In genomic region chr19:41541990-41542584, GRCh38 we compare ENCODE assay signal across 8 cellular contexts. TPM values are rescaled to one million over a fixed set of nuclear protein-coding genes. Genes with fewer than 3 reads are reported as not detected.
A peak's percentile ranks its signal among the peaks of the same experiment; 100 is the strongest.
DNase-seq lines count a peak whose midpoint lies in the region; ATAC-seq and TF ChIP-seq lines count a peak whose summit lies in the region.

No MANE protein-coding gene starts in this region.

- peaks cover 0 to 14% (median 0%) of the 10 kb centered on the region in 9 donors for H3K27me3 ChIP-seq in heart left ventricle

- 48 to 50% (median 49%) methylated on average over 13 of the region's 13 CpGs for WGBS in heart left ventricle, 4 donors

- H3K36me3 ChIP-seq in heart left ventricle, result no peaks in the 10 kb centered on the region

- H3K9me3 ChIP-seq in heart left ventricle, result peaks cover 0 to 5% (median 0%) of the 10 kb centered on the region in 12 donors

- TF ChIP-seq CTCF in heart left ventricle (IDR thresholded peaks at IDR 0.05), result peak; percentile 44 to 78 (median 64)

- no peak overlapping the region for H3K4me3 ChIP-seq in heart left ventricle

- peaks cover 0 to 30% (median 3%) of the 10 kb centered on the region in 12 donors for H3K4me1 ChIP-seq in heart left ventricle

- DNase-seq in activated CD4-positive, CD25-positive, alpha-beta regulatory T cell (lab: John Stamatoyannopoulos, UW), result peak; percentile 55 to 68 (median 58)
- DNase-seq in RKO (ENCODE audit: low spot score) (peak; percentile 25), heart left ventricle (peak in 4 of 5 donors; percentile 47 to 83 (median 53))
- DNase-seq in activated effector memory CD4-positive, alpha-beta T cell treated with anti-CD3 and anti-CD28 coated beads, Interleukin-2, amount 50 U/mL, for 16 hours, result peak; percentile 92
- DNase-seq in stimulated activated CD4-positive, alpha-beta T cell treated with anti-CD3 and anti-CD28 coated beads, Interleukin-1b, Interleukin-23, amount 100 ng/mL, for 24 hours (ENCODE audit: low read depth in 4 of 4, low spot score in 1 of 4), result peak in 3 of 4 experiments; percentile 52 to 62 (median 59)

- ATAC-seq in activated CD4-positive, CD25-positive, alpha-beta regulatory T cell treated with anti-CD3 and anti-CD28 coated beads, Interleukin-2, amount 50 U/mL, for 24 hours, result no peak
- ATAC-seq in heart left ventricle (no peak), GM21447 (IDR thresholded peaks at IDR 0.05; ENCODE audit: unreplicated experiment) (no peak), GM21381 (IDR thresholded peaks at IDR 0.05; ENCODE audit: unreplicated experiment) (no peak)

- no peak for TF ChIP-seq POLR2A in heart left ventricle (IDR thresholded peaks at IDR 0.05)

- H3K27ac ChIP-seq in heart left ventricle, result no peak overlapping the region

- intact Hi-C loops in heart left ventricle (cut with DNase I), result loop anchor here in 5 of 10 donors (1.0 to 10.0 kb wide), 4 partner anchors 21 to 217 kb away; partner anchors contain the start of gene ERICH4 (in 1 of the 5)

RNA-seq across cellular contexts. Expression of gene CEACAM21, which starts 33.9 kb away (rescaled TPM):
- total RNA-seq in heart left ventricle, result 1 to 10 TPM in 2 of 9 donors, under 1 TPM in 6, not detected in 1; 0.27 to 5.7 (median 0.66) TPM
- polyA plus RNA-seq in heart left ventricle, result under 1 TPM in 1 of 2 donors, not detected in 1; 0.50 TPM

Comparison
In these comparisons a context has a peak if more than half of its experiments do, and no peak if none do; other contexts are left out.
1. DNase-seq: peak in every context shown above with its lines; median percentile 92 in activated effector memory CD4-positive, alpha-beta T cell treated with anti-CD3 and anti-CD28 coated beads, Interleukin-2, amount 50 U/mL, for 16 hours; 59 in stimulated activated CD4-positive, alpha-beta T cell treated with anti-CD3 and anti-CD28 coated beads, Interleukin-1b, Interleukin-23, amount 100 ng/mL, for 24 hours; 58 in activated CD4-positive, CD25-positive, alpha-beta regulatory T cell; 53 in heart left ventricle; 25 in RKO.